In genomic region chr1:9388628-9389184, GRCh38 we compare ENCODE assay signal across 12 cellular contexts.
DNase-seq lines count a peak whose midpoint lies in the region; ATAC-seq and TF ChIP-seq lines count a peak whose summit lies in the region.
"Had no signal": no experiment of that assay in that cellular context is flagged by ENCODE, and none has a peak within 500 bp of the region (broad histone marks: within the 10 kb centered on the region; RNA-seq: fewer than 3 reads in every experiment).

No MANE protein-coding gene starts in this region.

- H3K4me1 Mint-ChIP-seq in GM23338 (no peaks in the 10 kb centered on the region; the same call in 2 of the 3 replicates), natural killer cell (no peaks in the 10 kb centered on the region)
- H3K4me1 Mint-ChIP-seq in stimulated activated naive B cell treated with anti-CD40 and anti-IgM and Interleukin-4, amounts not matched to agents 10 μg/mL and 1 μg/mL and 100 μg/mL, for 72 hours = peaks cover 13 to 18% of the 10 kb centered on the region in 2 donors
- H3K4me1 Mint-ChIP-seq in stimulated activated naive CD8-positive, alpha-beta T cell treated with anti-CD3 and anti-CD28 coated beads, Interleukin-15, amount 100 ng/mL, for 72 hours = no peaks in the 10 kb centered on the region

- no peaks in the 10 kb centered on the region for H3K79me2 ChIP-seq in GM23338 (replicated peaks; ENCODE audit: insufficient read depth)

- intact Hi-C loops in natural killer cell (cut with micrococcal nuclease) = no loop called here
- intact Hi-C loops in body of pancreas (cut with DNase I) = no loop called here

- H3F3A ChIP-seq in GM23338 (replicated peaks; ENCODE audit: low read depth) = no peaks in the 10 kb centered on the region

- 0 out of 2 replicates have a peak, but pooled peaks cover 2% of the 10 kb centered on the region for H3K9me2 ChIP-seq in GM23338 (ENCODE audit: insufficient read depth)

- peak overlapping the region; percentile 59; the same call in 1 of the 2 replicates for H2AFZ ChIP-seq in GM23338

- ATAC-seq in GM23338 (no peak), HG03354 (IDR thresholded peaks at IDR 0.05; ENCODE audit: poor library complexity, severe bottlenecking, unreplicated experiment) (no peak), natural killer cell (no peak), body of pancreas (no peak)
- peak; percentile 55 to 59 for ATAC-seq in stimulated activated naive B cell treated with anti-CD40 and anti-IgM and Interleukin-4, amounts not matched to agents 10 μg/mL and 1 μg/mL and 100 μg/mL, for 72 hours (replicated peaks)
- no peak for ATAC-seq in stimulated activated naive CD8-positive, alpha-beta T cell treated with anti-CD3 and anti-CD28 coated beads, Interleukin-15, amount 100 ng/mL, for 72 hours
- ATAC-seq: naive thymus-derived CD4-positive, alpha-beta T cell had no signal

- TF ChIP-seq POLR2A in body of pancreas (IDR thresholded peaks at IDR 0.05) = no peak

- 67 to 73% methylated on average over 6 to 8 of the region's 8 CpGs for WGBS in body of pancreas, 2 donors

- H3K9me3 Mint-ChIP-seq in GM23338 (no peaks in the 10 kb centered on the region), natural killer cell (no peaks in the 10 kb centered on the region)
- no peaks in the 10 kb centered on the region for H3K9me3 Mint-ChIP-seq in stimulated activated naive B cell treated with anti-CD40 and anti-IgM and Interleukin-4, amounts not matched to agents 10 μg/mL and 1 μg/mL and 100 μg/mL, for 72 hours
- H3K9me3 Mint-ChIP-seq in stimulated activated naive CD8-positive, alpha-beta T cell treated with anti-CD3 and anti-CD28 coated beads, Interleukin-15, amount 100 ng/mL, for 72 hours = no peaks in the 10 kb centered on the region
- H3K9me3 Mint-ChIP-seq: IgD-negative memory B cell; naive thymus-derived CD4-positive, alpha-beta T cell had no signal

- H3K36me3 ChIP-seq in GM23338 (ENCODE audit: insufficient read depth) (no peaks in the 10 kb centered on the region), body of pancreas (replicated peaks in 1 of 2; ENCODE audit: insufficient read depth in 1 of 2, low read depth in 2 of 2) (no peaks in the 10 kb centered on the region)

- H3K27me3 ChIP-seq in GM23338 (ENCODE audit: insufficient read depth) = no peaks in the 10 kb centered on the region
- H3K27me3 ChIP-seq in body of pancreas = no peaks in the 10 kb centered on the region

- no peak overlapping the region for H3K27ac Mint-ChIP-seq in GM23338
- H3K27ac Mint-ChIP-seq in stimulated activated naive B cell treated with anti-CD40 and anti-IgM and Interleukin-4, amounts not matched to agents 10 μg/mL and 1 μg/mL and 100 μg/mL, for 72 hours = peak overlapping the region; percentile 17
- H3K27ac Mint-ChIP-seq in natural killer cell = no peak overlapping the region
- H3K27ac Mint-ChIP-seq in stimulated activated naive CD8-positive, alpha-beta T cell treated with anti-CD3 and anti-CD28 coated beads, Interleukin-15, amount 100 ng/mL, for 72 hours = no peak overlapping the region
- H3K27ac Mint-ChIP-seq: IgD-negative memory B cell; naive thymus-derived CD4-positive, alpha-beta T cell had no signal

- H3K36me3 Mint-ChIP-seq in GM23338 (ENCODE audit: low read depth) (no peaks in the 10 kb centered on the region), natural killer cell (no peaks in the 10 kb centered on the region)
- H3K36me3 Mint-ChIP-seq in stimulated activated naive B cell treated with anti-CD40 and anti-IgM and Interleukin-4, amounts not matched to agents 10 μg/mL and 1 μg/mL and 100 μg/mL, for 72 hours = no peaks in the 10 kb centered on the region
- H3K36me3 Mint-ChIP-seq: IgD-negative memory B cell; naive thymus-derived CD4-positive, alpha-beta T cell had no signal

- no peaks in the 10 kb centered on the region for H4K20me1 ChIP-seq in GM23338 (replicated peaks; ENCODE audit: insufficient read depth)

- H3K4me2 ChIP-seq in GM23338 = no peak overlapping the region

- no peak overlapping the region for H3K4me3 Mint-ChIP-seq in GM23338
- no peak overlapping the region for H3K4me3 Mint-ChIP-seq in stimulated activated naive B cell treated with anti-CD40 and anti-IgM and Interleukin-4, amounts not matched to agents 10 μg/mL and 1 μg/mL and 100 μg/mL, for 72 hours
- no peak overlapping the region for H3K4me3 Mint-ChIP-seq in natural killer cell
- H3K4me3 Mint-ChIP-seq in stimulated activated naive CD8-positive, alpha-beta T cell treated with anti-CD3 and anti-CD28 coated beads, Interleukin-15, amount 100 ng/mL, for 72 hours = no peak overlapping the region
- H3K4me3 Mint-ChIP-seq: naive thymus-derived CD4-positive, alpha-beta T cell had no signal

- H3K4me3 ChIP-seq in GM23338 (no peak overlapping the region), fibroblast of villous mesenchyme (ENCODE audit: low read depth, low read length) (no peak overlapping the region), body of pancreas (no peak overlapping the region)

- H3K4me1 ChIP-seq in GM23338 (ENCODE audit: insufficient read depth) (no peaks in the 10 kb centered on the region), body of pancreas (no peaks in the 10 kb centered on the region)

- H3K27me3 Mint-ChIP-seq in GM23338 (ENCODE audit: insufficient read depth, low read depth, poor library complexity) (peaks cover 11% of the 10 kb centered on the region), natural killer cell (ENCODE audit: low read depth in 2 of 2) (peaks cover 7 to 16% of the 10 kb centered on the region in 2 donors)
- H3K27me3 Mint-ChIP-seq in stimulated activated naive B cell treated with anti-CD40 and anti-IgM and Interleukin-4, amounts not matched to agents 10 μg/mL and 1 μg/mL and 100 μg/mL, for 72 hours = peaks cover 3 to 5% of the 10 kb centered on the region in 2 donors
- H3K27me3 Mint-ChIP-seq in stimulated activated naive CD8-positive, alpha-beta T cell treated with anti-CD3 and anti-CD28 coated beads, Interleukin-15, amount 100 ng/mL, for 72 hours = no peaks in the 10 kb centered on the region

- H3K27ac ChIP-seq in GM23338 (ENCODE audit: low read depth) = no peak overlapping the region
- no peak overlapping the region for H3K27ac ChIP-seq in body of pancreas

- no peak for TF ChIP-seq CTCF in GM23338 (conservative IDR thresholded peaks at IDR 0.05; ENCODE audit: low read depth in 2 of 2)
- no peak for TF ChIP-seq CTCF in fibroblast of villous mesenchyme (IDR thresholded peaks at IDR 0.05; ENCODE audit: insufficient read depth, low read depth, low read length)
- no peak for TF ChIP-seq CTCF in natural killer cell (IDR thresholded peaks at IDR 0.05)
- no peak for TF ChIP-seq CTCF in body of pancreas (IDR thresholded peaks at IDR 0.05)

- no peak for DNase-seq in GM23338 (ENCODE audit: low spot score)
- DNase-seq in SW480 (ENCODE audit: low spot score) = peak; percentile 44
- peak; percentile 72 for DNase-seq in fibroblast of villous mesenchyme (ENCODE audit: low read depth)
- DNase-seq in stimulated activated naive B cell treated with anti-CD40 and anti-IgM and Interleukin-4, amounts not matched to agents 10 μg/mL and 1 μg/mL and 100 μg/mL, for 72 hours = no peak
- no peak for DNase-seq in natural killer cell
- DNase-seq in body of pancreas = no peak
- DNase-seq in stimulated activated naive CD8-positive, alpha-beta T cell treated with anti-CD3 and anti-CD28 coated beads, Interleukin-15, amount 100 ng/mL, for 72 hours = no peak
- DNase-seq: GDM1; naive thymus-derived CD4-positive, alpha-beta T cell; NCI-H526 had no signal

- H3K9me3 ChIP-seq in body of pancreas = no peaks in the 10 kb centered on the region

TF ChIP-seq in GM23338, 12 proteins besides CTCF, POLR2A, EP300 and RAD21 (continues in another document):
- TF ChIP-seq JUNB (IDR thresholded peaks at IDR 0.05; ENCODE audit: unreplicated experiment) (no peak), STAT1 (IDR thresholded peaks at IDR 0.05; ENCODE audit: unreplicated experiment) (no peak)

Comparison
In these comparisons a context has a peak if more than half of its experiments do, and no peak if none do; other contexts are left out.
1. ATAC-seq: peak in stimulated activated naive B cell treated with anti-CD40 and anti-IgM and Interleukin-4, amounts not matched to agents 10 μg/mL and 1 μg/mL and 100 μg/mL, for 72 hours (2 of 2); none in GM23338 (single experiment), HG03354 (single experiment), natural killer cell (0 of 3), body of pancreas (single experiment) and stimulated activated naive CD8-positive, alpha-beta T cell treated with anti-CD3 and anti-CD28 coated beads, Interleukin-15, amount 100 ng/mL, for 72 hours (single experiment).
2. DNase-seq: peak in SW480 (single experiment) and fibroblast of villous mesenchyme (single experiment); none in GM23338 (single experiment), stimulated activated naive B cell treated with anti-CD40 and anti-IgM and Interleukin-4, amounts not matched to agents 10 μg/mL and 1 μg/mL and 100 μg/mL, for 72 hours (single experiment), natural killer cell (single experiment), body of pancreas (0 of 4) and stimulated activated naive CD8-positive, alpha-beta T cell treated with anti-CD3 and anti-CD28 coated beads, Interleukin-15, amount 100 ng/mL, for 72 hours (0 of 2).